Comparison of ENCODE assay signal across 10 cellular contexts in genomic region chr20:7770578-7770977, GRCh38.
DNase-seq lines count a peak whose midpoint lies in the region; ATAC-seq and TF ChIP-seq lines count a peak whose summit lies in the region.
"Had no signal": no experiment of that assay in that cellular context is flagged by ENCODE, and none has a peak within 500 bp of the region (broad histone marks: within the 10 kb centered on the region; RNA-seq: fewer than 3 reads in every experiment).

No MANE protein-coding gene starts in this region.

- peaks cover 14% of the 10 kb centered on the region for H3K4me1 ChIP-seq in mammary epithelial cell (ENCODE audit: insufficient read depth, low read length)

- 89% methylated on average over 2 of the region's 2 CpGs for WGBS in mammary epithelial cell (ENCODE audit: low coverage, missing lambda C conversion rate)

- BruUV-seq in mammary epithelial cell (replicated peaks; lab: Mats Ljungman, UMichigan) = no TSS peak

- no peak overlapping the region for H3K27ac ChIP-seq in mammary epithelial cell (ENCODE audit: insufficient read depth, low read depth, low read length)
- H3K27ac ChIP-seq in RWPE1 = no peak overlapping the region
- H3K27ac ChIP-seq: dorsolateral prefrontal cortex, SK-N-MC had no signal

- in situ Hi-C loops in mammary epithelial cell (cut with MboI; ENCODE audit: low sequenced_read_pairs in 2 of 2) = no loop called here

- intact Hi-C loops in mammary epithelial cell (cut with micrococcal nuclease) = loop anchor here (5.0 kb wide), 2 partner anchors 33 to 72 kb away; no protein-coding TSS in a partner anchor

- POLR2A ChIA-PET in RWPE1 (lab: Yijun Ruan, JAX; ENCODE audit: low non-redundant PET) (no interaction called here), HEK293T (lab: Yijun Ruan, JAX) (no interaction called here)

- no peak overlapping the region for H3K9ac ChIP-seq in mammary epithelial cell (ENCODE audit: insufficient read depth, low read length)

- no peaks in the 10 kb centered on the region for H4K20me1 ChIP-seq in mammary epithelial cell (ENCODE audit: insufficient read depth, low read length)

- H3K79me2 ChIP-seq in mammary epithelial cell (ENCODE audit: insufficient read depth, low read length) = no peaks in the 10 kb centered on the region

- H3K4me2 ChIP-seq in mammary epithelial cell (ENCODE audit: insufficient read depth, low read depth, low read length) = no peak overlapping the region

- dilution Hi-C loops in mammary epithelial cell (cut with HindIII; ENCODE audit: low sequenced_read_pairs) = no loop called here

- no peak for TF ChIP-seq CTCF in mammary epithelial cell (conservative IDR thresholded peaks at IDR 0.05 in 1 of 2, IDR thresholded peaks at IDR 0.05 in 1 of 2; ENCODE audit: extremely low read depth in 1 of 2, insufficient read depth in 1 of 2, low read depth in 1 of 2, low read length in 2 of 2)
- no peak for TF ChIP-seq CTCF in RWPE1 (conservative IDR thresholded peaks at IDR 0.05; ENCODE audit: low read depth)

- no peak overlapping the region for H3K4me3 ChIP-seq in mammary epithelial cell (replicated peaks in 1 of 3; ENCODE audit: insufficient read depth in 1 of 3, low read depth in 2 of 3, low read length in 3 of 3)
- no peak overlapping the region for H3K4me3 ChIP-seq in MG63
- H3K4me3 ChIP-seq: dorsolateral prefrontal cortex, SK-N-MC had no signal

- peak; percentile 99 for ATAC-seq in GM18861 (IDR thresholded peaks at IDR 0.05; ENCODE audit: unreplicated experiment)
- ATAC-seq in HG02623 (IDR thresholded peaks at IDR 0.05; ENCODE audit: unreplicated experiment) = peak; percentile 98

- peaks cover 11% of the 10 kb centered on the region for H3K9me3 ChIP-seq in mammary epithelial cell (replicated peaks; ENCODE audit: insufficient read depth, low read length)
- peaks cover 8% of the 10 kb centered on the region; the same call in 1 of the 2 replicates for H3K9me3 ChIP-seq in MG63

- H2AFZ ChIP-seq in mammary epithelial cell (ENCODE audit: low read depth, low read length) = peak overlapping the region; percentile 13

- H3K27me3 ChIP-seq in mammary epithelial cell (ENCODE audit: insufficient read depth, low read length) (no peaks in the 10 kb centered on the region), MG63 (no peaks in the 10 kb centered on the region)
- H3K27me3 ChIP-seq: dorsolateral prefrontal cortex had no signal

- CTCF ChIA-PET in mammary epithelial cell (lab: Charles Lee; ENCODE audit: low non-redundant PET) = interaction anchor here (0.6 kb wide), 1 partner anchor 484 kb away, joined by 5 read pairs; no protein-coding TSS in a partner anchor
- CTCF ChIA-PET in RWPE1 (lab: Yijun Ruan, JAX) = no interaction called here
- CTCF ChIA-PET in HEK293T (lab: Yijun Ruan, JAX) = no interaction called here

- DNase-seq in NCI-H1105 (lab: John Stamatoyannopoulos, UW) (peak; percentile 95), mammary epithelial cell (peak; percentile 63), RWPE1 (ENCODE audit: low spot score) (no peak), HEK293T (ENCODE audit: extremely low spot score) (no peak), MG63 (no peak)
- no peak for DNase-seq in activated CD4-positive, alpha-beta T cell treated with anti-CD3 and anti-CD28 coated beads for 4 hours
- DNase-seq: dorsolateral prefrontal cortex had no signal

- no peaks in the 10 kb centered on the region for H3K36me3 ChIP-seq in mammary epithelial cell (ENCODE audit: insufficient read depth, low read length)
- H3K36me3 ChIP-seq in MG63 = no peaks in the 10 kb centered on the region

TF ChIP-seq in HEK293T, 16 proteins besides CTCF, POLR2A, EP300 and RAD21:
- TF ChIP-seq LEF1 (IDR thresholded peaks at IDR 0.05; ENCODE audit: borderline replicate concordance) (no peak), CTBP1 (IDR thresholded peaks at IDR 0.05; ENCODE audit: borderline replicate concordance) (no peak), SUZ12 (IDR thresholded peaks at IDR 0.05) (no peak), L3MBTL2 (conservative IDR thresholded peaks at IDR 0.05) (no peak)

Comparison
In these comparisons a context has a peak if more than half of its experiments do, and no peak if none do; other contexts are left out.
1. DNase-seq: peak in NCI-H1105 (single experiment) and mammary epithelial cell (single experiment); none in RWPE1 (single experiment), HEK293T (single experiment), MG63 (single experiment) and activated CD4-positive, alpha-beta T cell treated with anti-CD3 and anti-CD28 coated beads for 4 hours (0 of 2).